Comparison of ENCODE assay signal across 1 cellular context in the genomic region with DNA sequence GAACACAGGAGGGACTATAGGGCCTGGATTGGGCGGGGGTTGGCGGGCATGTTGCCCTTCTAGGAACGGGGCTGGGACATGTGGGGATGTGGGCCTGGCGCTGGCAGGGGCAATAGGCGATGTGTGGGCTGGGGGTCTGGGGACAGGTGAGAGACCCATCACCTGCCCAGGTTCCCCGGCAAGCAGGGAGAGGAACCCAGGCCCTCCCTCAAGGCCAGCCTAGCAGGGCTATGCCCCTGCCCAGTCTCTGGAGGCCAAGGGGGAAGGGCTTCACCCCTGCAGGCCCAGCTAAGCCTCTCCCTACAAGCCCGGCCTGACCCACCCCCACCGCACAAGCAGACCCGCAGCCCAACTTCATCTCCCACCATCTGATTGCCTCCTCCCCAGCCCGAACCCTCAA.
TF ChIP-seq lines count a peak whose summit lies in the region.

No MANE protein-coding gene starts in this region.

TF ChIP-seq in WTC11, 78 proteins besides CTCF, POLR2A, EP300 and RAD21 (continued from another document):
- TF ChIP-seq, protein P1, sequence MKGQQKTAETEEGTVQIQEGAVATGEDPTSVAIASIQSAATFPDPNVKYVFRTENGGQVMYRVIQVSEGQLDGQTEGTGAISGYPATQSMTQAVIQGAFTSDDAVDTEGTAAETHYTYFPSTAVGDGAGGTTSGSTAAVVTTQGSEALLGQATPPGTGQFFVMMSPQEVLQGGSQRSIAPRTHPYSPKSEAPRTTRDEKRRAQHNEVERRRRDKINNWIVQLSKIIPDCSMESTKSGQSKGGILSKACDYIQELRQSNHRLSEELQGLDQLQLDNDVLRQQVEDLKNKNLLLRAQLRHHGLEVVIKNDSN (CRISPR knock-in tag; IDR thresholded peaks at IDR 0.05): no peak
- no peak for TF ChIP-seq NFATC4 (CRISPR knock-in tag; IDR thresholded peaks at IDR 0.05)
- no peak for TF ChIP-seq CBFB (CRISPR knock-in tag; IDR thresholded peaks at IDR 0.05; ENCODE audit: low read depth)
- no peak for TF ChIP-seq ZNF317 (CRISPR knock-in tag; IDR thresholded peaks at IDR 0.05; ENCODE audit: borderline replicate concordance, low read depth)
